In the genomic region with DNA sequence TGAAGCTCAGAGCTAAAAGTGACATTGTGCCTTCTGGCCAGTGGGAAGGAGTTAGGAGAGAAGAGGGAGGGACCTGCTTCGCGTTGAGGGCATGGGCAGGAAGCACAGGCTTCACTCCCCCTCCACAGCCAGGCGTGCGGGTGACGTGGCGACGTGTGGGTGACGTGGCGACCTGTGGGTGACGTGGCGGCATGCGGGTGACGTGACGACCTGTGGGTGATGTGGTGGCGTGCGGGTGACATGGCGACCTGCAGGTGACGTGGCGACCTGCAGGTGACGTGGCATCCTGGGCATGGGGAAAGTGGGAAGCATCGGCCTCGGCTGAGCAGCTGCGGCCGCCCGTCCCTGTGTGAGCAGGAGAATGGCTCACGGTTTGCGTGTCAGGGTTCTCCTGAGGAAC, we compare ENCODE assay signal across 33 cellular contexts. TPM values are rescaled to one million over a fixed set of nuclear protein-coding genes. Genes with fewer than 3 reads are reported as not detected.
"Had no signal": no experiment of that assay in that cellular context is flagged by ENCODE, and none has a peak within 500 bp of the region (broad histone marks: within the 10 kb centered on the region; RNA-seq: fewer than 3 reads in every experiment).

No MANE protein-coding gene starts in this region.

- DNase-seq: activated CD4-positive, alpha-beta T cell treated with anti-CD3 and anti-CD28 coated beads, Interleukin-2, amount 10 ng/mL, durations not matched to agents 24 days and 14 days; activated CD4-positive, alpha-beta T cell treated with anti-CD3 and anti-CD28 coated beads, Interleukin-2, amount 50 U/mL, for 4 hours; activated CD8-positive, alpha-beta T cell treated with anti-CD3 and anti-CD28 coated beads for 36 hours; activated effector memory CD4-positive, alpha-beta T cell treated with anti-CD3 and anti-CD28 coated beads, Interleukin-2, amount 50 U/mL, for 16 hours; activated naive CD4-positive, alpha-beta T cell; activated naive CD4-positive, alpha-beta T cell treated with anti-CD3 and anti-CD28 coated beads, Interleukin-2, amount 50 U/mL, for 16 hours; activated naive CD8-positive, alpha-beta T cell treated with anti-CD3 and anti-CD28 coated beads for 36 hours; activated T-cell treated with anti-CD3 and anti-CD28 coated beads, Interleukin-2, amount 50 U/mL, for 1 hour; activated T-cell treated with anti-CD3 and anti-CD28 coated beads, Interleukin-2, amount 50 U/mL, for 72 hours; amniotic stem cell; aorta; brain microvascular endothelial cell; Karpas-422; NCI-H1105 treated with DMSO at 0.1 percent for 48 hours; NCI-H1436; NCI-H1694; NCI-H2029; NCI-H345; NCI-H524 treated with DMSO at 0.1 percent for 48 hours; RPMI8226; SIG-M5; T-cell; T-helper 17 cell; T-helper 9 cell; WERI-Rb-1 had no signal

- H3K36me3 Mint-ChIP-seq: activated naive CD8-positive, alpha-beta T cell treated with anti-CD3 and anti-CD28 coated beads for 36 hours; T-cell had no signal

- H3K27ac Mint-ChIP-seq: activated CD4-positive, alpha-beta T cell treated with anti-CD3 and anti-CD28 coated beads, Interleukin-2, amount 10 ng/mL, durations not matched to agents 24 days and 14 days; activated CD8-positive, alpha-beta T cell treated with anti-CD3 and anti-CD28 coated beads for 36 hours; activated naive CD8-positive, alpha-beta T cell treated with anti-CD3 and anti-CD28 coated beads for 36 hours; activated T-cell treated with anti-CD3 and anti-CD28 coated beads, Interleukin-2, amount 50 U/mL, for 72 hours; activated T-helper 17 cell treated with anti-CD3 and anti-CD28 coated beads, Interleukin-2, amount 50 U/mL, for 72 hours; T-cell; T-helper 17 cell had no signal

- H3K9me3 Mint-ChIP-seq: activated CD4-positive, alpha-beta T cell treated with anti-CD3 and anti-CD28 coated beads, Interleukin-2, amount 10 ng/mL, durations not matched to agents 24 days and 14 days; activated CD8-positive, alpha-beta T cell treated with anti-CD3 and anti-CD28 coated beads for 36 hours; activated naive CD8-positive, alpha-beta T cell treated with anti-CD3 and anti-CD28 coated beads for 36 hours; activated T-cell treated with anti-CD3 and anti-CD28 coated beads, Interleukin-2, amount 50 U/mL, for 72 hours; central memory CD8-positive, alpha-beta T cell; T-cell had no signal

- H3K27ac ChIP-seq: brain microvascular endothelial cell, WERI-Rb-1 had no signal

- H3K36me3 ChIP-seq: brain microvascular endothelial cell, WERI-Rb-1 had no signal

- H3K4me1 Mint-ChIP-seq: activated CD4-positive, alpha-beta T cell treated with anti-CD3 and anti-CD28 coated beads, Interleukin-2, amount 10 ng/mL, durations not matched to agents 24 days and 14 days; activated naive CD8-positive, alpha-beta T cell treated with anti-CD3 and anti-CD28 coated beads for 36 hours; central memory CD8-positive, alpha-beta T cell had no signal

- ATAC-seq: activated CD8-positive, alpha-beta T cell treated with anti-CD3 and anti-CD28 coated beads for 36 hours; activated T-cell treated with anti-CD3 and anti-CD28 coated beads, Interleukin-2, amount 50 U/mL, for 72 hours; activated T-helper 17 cell treated with anti-CD3 and anti-CD28 coated beads, Interleukin-2, amount 50 U/mL, for 72 hours; Panc1; SK-N-SH treated with all-trans-retinoic acid at 6 μM for 48 hours; T-cell; T-helper 17 cell had no signal

- H3K27me3 Mint-ChIP-seq: activated CD4-positive, alpha-beta T cell treated with anti-CD3 and anti-CD28 coated beads, Interleukin-2, amount 10 ng/mL, durations not matched to agents 24 days and 14 days; central memory CD8-positive, alpha-beta T cell had no signal

- H3K4me3 Mint-ChIP-seq: activated CD4-positive, alpha-beta T cell treated with anti-CD3 and anti-CD28 coated beads, Interleukin-2, amount 10 ng/mL, durations not matched to agents 24 days and 14 days; activated CD8-positive, alpha-beta T cell treated with anti-CD3 and anti-CD28 coated beads for 36 hours; activated naive CD8-positive, alpha-beta T cell treated with anti-CD3 and anti-CD28 coated beads for 36 hours; activated T-cell treated with anti-CD3 and anti-CD28 coated beads, Interleukin-2, amount 50 U/mL, for 72 hours; activated T-helper 17 cell treated with anti-CD3 and anti-CD28 coated beads, Interleukin-2, amount 50 U/mL, for 72 hours; central memory CD8-positive, alpha-beta T cell; T-cell; T-helper 17 cell had no signal

- H3K27me3 ChIP-seq: brain microvascular endothelial cell had no signal

RNA-seq across cellular contexts. Expression of a gene that starts 8.2 kb away (rescaled TPM):
- total RNA-seq: activated CD4-positive, alpha-beta T cell treated with anti-CD3 and anti-CD28 coated beads, Interleukin-2, amount 10 ng/mL, durations not matched to agents 24 days and 14 days; activated CD8-positive, alpha-beta memory T cell treated with anti-CD3 and anti-CD28 coated beads for 36 hours; activated CD8-positive, alpha-beta T cell treated with anti-CD3 and anti-CD28 coated beads for 36 hours; activated naive CD8-positive, alpha-beta T cell treated with anti-CD3 and anti-CD28 coated beads for 36 hours; chondrocyte; NCI-H460; SK-MEL-5; T-helper 17 cell had no signal
- polyA plus RNA-seq: aorta had no signal
